In genomic region chr22:39579909-39580571, GRCh38 we compare ENCODE assay signal across 1 cellular context.
TF ChIP-seq lines count a peak whose summit lies in the region.

No MANE protein-coding gene starts in this region.

TF ChIP-seq in H1, 55 proteins besides CTCF, POLR2A, EP300 and RAD21:
- TF ChIP-seq KDM5A (IDR thresholded peaks at IDR 0.05; ENCODE audit: low read length) (no peak), PHF8 (conservative IDR thresholded peaks at IDR 0.05; ENCODE audit: low read depth, low read length) (no peak), RBBP5 (IDR thresholded peaks at IDR 0.05; ENCODE audit: borderline replicate concordance, low read depth, low read length) (no peak), HDAC6 (IDR thresholded peaks at IDR 0.05; ENCODE audit: low read depth, low read length) (no peak), SIX5 (IDR thresholded peaks at IDR 0.05; ENCODE audit: low read depth, low read length) (no peak), TAF1 (IDR thresholded peaks at IDR 0.05; ENCODE audit: low read depth, low read length) (no peak), SAP30 (IDR thresholded peaks at IDR 0.05; ENCODE audit: insufficient read depth, insufficient replicate concordance, low read length) (no peak)
